ENCODE assay signal across 8 cellular contexts in the genomic region with DNA sequence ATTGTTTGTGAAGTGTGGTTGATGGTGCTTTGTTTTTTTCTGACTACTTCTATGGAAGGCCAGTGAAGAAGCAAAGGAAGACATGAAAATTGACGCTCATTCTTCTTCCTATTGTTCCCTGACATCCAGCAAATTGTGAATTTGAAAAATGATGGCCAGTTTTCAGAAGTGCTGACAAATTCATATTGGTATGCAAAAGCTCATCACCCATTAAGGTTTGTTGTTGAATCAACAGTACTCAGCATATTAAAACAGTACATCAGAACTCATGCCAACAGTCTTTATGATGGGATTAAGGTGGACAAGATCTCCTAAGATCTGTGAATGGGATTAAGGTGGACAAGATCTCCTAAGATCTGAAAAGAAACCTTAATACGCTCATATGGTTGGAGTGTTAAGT. TPM values are rescaled to one million over a fixed set of nuclear protein-coding genes. Genes with fewer than 3 reads are reported as not detected.
DNase-seq lines count a peak whose midpoint lies in the region; ATAC-seq and TF ChIP-seq lines count a peak whose summit lies in the region.

No MANE protein-coding gene starts in this region.

- H3K4me1 ChIP-seq in DOHH2 (ENCODE audit: control insufficient read depth, low read length) (peaks cover 30% of the 10 kb centered on the region), neutrophil (ENCODE audit: control insufficient read depth in 1 of 2, insufficient read depth in 1 of 2, low read depth in 1 of 2, low read length in 1 of 2) (peaks cover 47 to 49% of the 10 kb centered on the region in 2 experiments), Peyer's patch (peaks cover 0 to 19% (median 4%) of the 10 kb centered on the region in 4 donors)
- H3K4me1 ChIP-seq in effector memory CD4-positive, alpha-beta T cell (ENCODE audit: control insufficient read depth, insufficient read depth, low read length, poor library complexity, severe bottlenecking): peaks cover 11% of the 10 kb centered on the region

- H3K9me2 ChIP-seq in DOHH2 (replicated peaks; ENCODE audit: control insufficient read depth, low read length): no peaks in the 10 kb centered on the region

- no peaks in the 10 kb centered on the region for H4K20me1 ChIP-seq in DOHH2 (ENCODE audit: control insufficient read depth, insufficient read depth, low read depth, low read length)

- peak overlapping the region; percentile 89 for H3K4me2 ChIP-seq in DOHH2 (ENCODE audit: low read length)

- H3K27ac ChIP-seq in DOHH2 (ENCODE audit: low read depth, low read length) (peak overlapping the region; percentile 60), neutrophil (peak overlapping the region; percentile 95), Peyer's patch (peak overlapping the region in 1 of 4 donors; percentile 96)
- no peak overlapping the region for H3K27ac ChIP-seq in effector memory CD4-positive, alpha-beta T cell (ENCODE audit: insufficient read depth, low read length, poor library complexity, severe bottlenecking)

- H3F3A ChIP-seq in DOHH2 (ENCODE audit: control insufficient read depth, insufficient read depth): peaks cover 10% of the 10 kb centered on the region

- TF ChIP-seq POLR2A in Peyer's patch (IDR thresholded peaks at IDR 0.05): no peak

- H3K9me3 ChIP-seq in DOHH2 (ENCODE audit: control insufficient read depth, insufficient read depth, low read length) (no peaks in the 10 kb centered on the region), neutrophil (no peaks in the 10 kb centered on the region), Peyer's patch (no peaks in the 10 kb centered on the region)
- H3K9me3 ChIP-seq in effector memory CD4-positive, alpha-beta T cell (ENCODE audit: control insufficient read depth, low read length): no peaks in the 10 kb centered on the region

- TF ChIP-seq CTCF in DOHH2 (IDR thresholded peaks at IDR 0.05; ENCODE audit: low read depth, low read length, poor library complexity, severe bottlenecking) (no peak), neutrophil (IDR thresholded peaks at IDR 0.05) (no peak), Peyer's patch (IDR thresholded peaks at IDR 0.05) (no peak)

- DNase-seq in NCI-H82 (lab: John Stamatoyannopoulos, UW) (peak; percentile 49), kidney tubule cell (ENCODE audit: low spot score) (no peak), Peyer's patch (no peak)
- no peak for DNase-seq in effector memory CD4-positive, alpha-beta T cell

- ATAC-seq in HG03521 (IDR thresholded peaks at IDR 0.05; ENCODE audit: unreplicated experiment) (no peak), GM19467 (IDR thresholded peaks at IDR 0.05; ENCODE audit: unreplicated experiment) (no peak)

- H3K79me2 ChIP-seq in DOHH2 (ENCODE audit: control insufficient read depth, low read length): peaks cover 47% of the 10 kb centered on the region

- H3K4me3 ChIP-seq in DOHH2 (ENCODE audit: low read length): peak overlapping the region; percentile 80
- peak overlapping the region; percentile 94 for H3K4me3 ChIP-seq in effector memory CD4-positive, alpha-beta T cell (ENCODE audit: insufficient read depth, low read depth, low read length, poor library complexity, severe bottlenecking)
- peak overlapping the region; percentile 81 to 90 for H3K4me3 ChIP-seq in neutrophil (ENCODE audit: low read depth in 1 of 2, low read length in 1 of 2)
- peak overlapping the region in 1 of 4 donors; percentile 87 for H3K4me3 ChIP-seq in Peyer's patch

- H3K27me3 ChIP-seq in DOHH2 (ENCODE audit: control insufficient read depth, low read length) (no peaks in the 10 kb centered on the region), neutrophil (no peaks in the 10 kb centered on the region), Peyer's patch (no peaks in the 10 kb centered on the region)
- no peaks in the 10 kb centered on the region for H3K27me3 ChIP-seq in effector memory CD4-positive, alpha-beta T cell (replicated peaks; ENCODE audit: control insufficient read depth, insufficient read depth, low read length, poor library complexity, severe bottlenecking)

- H3K36me3 ChIP-seq in DOHH2 (ENCODE audit: control insufficient read depth, low read length): peaks cover 3% of the 10 kb centered on the region
- no peaks in the 10 kb centered on the region for H3K36me3 ChIP-seq in effector memory CD4-positive, alpha-beta T cell (ENCODE audit: control insufficient read depth, insufficient read depth, low read length)
- peaks cover 10% of the 10 kb centered on the region for H3K36me3 ChIP-seq in neutrophil
- H3K36me3 ChIP-seq in Peyer's patch: peaks cover 0 to 11% (median 0%) of the 10 kb centered on the region in 3 donors

RNA-seq across cellular contexts. Expression of gene MTG2, which starts 1.0 kb away (rescaled TPM):
- total RNA-seq in Peyer's patch: 10 to 100 TPM; 23.1 to 62.2 (median 31.6) TPM

RNA-seq across cellular contexts. Expression of gene SS18L1, which starts 38.2 kb away (rescaled TPM):
- total RNA-seq in Peyer's patch: 10 to 100 TPM; 14.9 to 27.2 (median 24.5) TPM

RNA-seq across cellular contexts. Expression of gene HRH3, which starts 38.3 kb away (rescaled TPM):
- under 1 TPM in 1 of 4 donors, not detected in 3; 0.27 TPM for total RNA-seq in Peyer's patch

RNA-seq across cellular contexts. Expression of gene PSMA7, which starts 38.6 kb away (rescaled TPM):
- total RNA-seq in Peyer's patch: 100 to 1,000 TPM; 181 to 264 (median 228) TPM

RNA-seq across cellular contexts. Expression of gene OSBPL2, which starts 56.5 kb away (rescaled TPM):
- 10 to 100 TPM; 52.8 to 86.7 (median 64.2) TPM for total RNA-seq in Peyer's patch
